In genomic region chr20:6583134-6583738, GRCh38 we compare ENCODE assay signal across 8 cellular contexts.
A peak's percentile ranks its signal among the peaks of the same experiment; 100 is the strongest.
DNase-seq lines count a peak whose midpoint lies in the region; ATAC-seq, FAIRE-seq and TF ChIP-seq lines count a peak whose summit lies in the region.

No MANE protein-coding gene starts in this region.

- in situ Hi-C loops in transverse colon (cut with MboI; ENCODE audit: low pct_ligation_motif_present in 1 of 4, low pct_unique_long_range_greater_than_20kb in 1 of 4, low sequenced_read_pairs in 3 of 4), result loop anchor here in 1 of 4 donors (25.0 kb wide), 1 partner anchor 446 kb away; no protein-coding TSS in a partner anchor

- H3K27ac ChIP-seq in AG04450 (ENCODE audit: low read depth, low read length) (no peak overlapping the region), astrocyte (ENCODE audit: low read depth, low read length) (no peak overlapping the region), transverse colon (no peak overlapping the region)

- no peak overlapping the region for H3K27ac Mint-ChIP-seq in astrocyte (ENCODE audit: unreplicated experiment)

- no peaks in the 10 kb centered on the region for H3K9me3 Mint-ChIP-seq in astrocyte (ENCODE audit: unreplicated experiment)

- no peak overlapping the region for H3K4me3 Mint-ChIP-seq in astrocyte (ENCODE audit: unreplicated experiment)

- POLR2A ChIA-PET in AG04450 (lab: Yijun Ruan, JAX), result no interaction called here

- CTCF ChIA-PET in AG04450 (lab: Charles Lee), result interaction anchor here (0.6 to 2.6 kb wide), 40 partner anchors 8 to 703 kb away, joined by 3 to 32 read pairs (median 5); no protein-coding TSS in a partner anchor

- no peaks in the 10 kb centered on the region for H3K79me2 ChIP-seq in astrocyte (ENCODE audit: insufficient read depth, low read length)

- H3K27me3 ChIP-seq in AG04450 (ENCODE audit: control insufficient read depth, insufficient read depth, low read length) (no peaks in the 10 kb centered on the region), astrocyte (ENCODE audit: insufficient read depth, low read length) (no peaks in the 10 kb centered on the region), transverse colon (no peaks in the 10 kb centered on the region)

- intact Hi-C loops in transverse colon (cut with DNase I; ENCODE audit: low total_unique reads), result no loop called here

- FAIRE-seq in astrocyte (lab: Jason Lieb, UNC), result peak; percentile 80

- H3K4me2 ChIP-seq in astrocyte (ENCODE audit: low read length), result peak overlapping the region; percentile 14

- no peaks in the 10 kb centered on the region for H4K20me1 ChIP-seq in astrocyte (ENCODE audit: insufficient read depth, low read length)

- DNase-seq in AG04450 (ENCODE audit: low read depth, low spot score), result no peak
- peak; percentile 63 for DNase-seq in NCI-H2196 (lab: John Stamatoyannopoulos, UW; ENCODE audit: unreplicated experiment)
- DNase-seq in astrocyte (ENCODE audit: low read depth), result peak; percentile 25
- peak; percentile 78 for DNase-seq in iPS-NIHi7 (ENCODE audit: extremely low spot score)
- DNase-seq in transverse colon, result peak; percentile 22

- WGBS in transverse colon (ENCODE audit: low coverage in 1 of 2), 2 donors, result 58 to 66% methylated on average over 5 to 6 of the region's 6 CpGs

- H3K4me1 ChIP-seq in astrocyte (ENCODE audit: insufficient read depth, low read length) (peaks cover 7% of the 10 kb centered on the region), transverse colon (no peaks in the 10 kb centered on the region)

- H3K9ac ChIP-seq in astrocyte (ENCODE audit: low read length), result no peak overlapping the region

- no peaks in the 10 kb centered on the region for H3K27me3 Mint-ChIP-seq in astrocyte (ENCODE audit: low read depth, unreplicated experiment)

- no peak for TF ChIP-seq EP300 in transverse colon (IDR thresholded peaks at IDR 0.05; ENCODE audit: low read depth)

- peaks cover 5% of the 10 kb centered on the region for H3K4me1 Mint-ChIP-seq in astrocyte (ENCODE audit: low read depth, unreplicated experiment)

- ATAC-seq in GM18520 (IDR thresholded peaks at IDR 0.05; ENCODE audit: unreplicated experiment), result peak; percentile 53
- ATAC-seq in HG03066 (IDR thresholded peaks at IDR 0.05; ENCODE audit: low read depth, unreplicated experiment), result peak; percentile 71
- no peak for ATAC-seq in HG03045 (IDR thresholded peaks at IDR 0.05; ENCODE audit: unreplicated experiment)

- peak; percentile 78 for TF ChIP-seq CTCF in AG04450 (IDR thresholded peaks at IDR 0.05; ENCODE audit: low read depth, low read length)
- TF ChIP-seq CTCF in astrocyte (IDR thresholded peaks at IDR 0.05; ENCODE audit: insufficient read depth, low read depth, low read length), result peak; percentile 81
- peak; percentile 53 to 68 (median 61) for TF ChIP-seq CTCF in transverse colon (IDR thresholded peaks at IDR 0.05)

- H2AFZ ChIP-seq in astrocyte (ENCODE audit: low read depth, low read length), result no peak overlapping the region

- H3K4me3 ChIP-seq in AG04450 (ENCODE audit: low read depth, low read length) (no peak overlapping the region), astrocyte (ENCODE audit: insufficient read depth, low read depth, low read length) (no peak overlapping the region), transverse colon (no peak overlapping the region)

- H3K9me3 ChIP-seq in AG04450 (ENCODE audit: control insufficient read depth, insufficient read depth, low read length), result no peaks in the 10 kb centered on the region
- no peaks in the 10 kb centered on the region for H3K9me3 ChIP-seq in astrocyte (ENCODE audit: insufficient read depth, low read depth, low read length)
- no peaks in the 10 kb centered on the region for H3K9me3 ChIP-seq in transverse colon

- H3K36me3 ChIP-seq in astrocyte (ENCODE audit: insufficient read depth, low read length), result no peaks in the 10 kb centered on the region
- H3K36me3 ChIP-seq in transverse colon, result no peaks in the 10 kb centered on the region

- TF ChIP-seq POLR2A in transverse colon (IDR thresholded peaks at IDR 0.05), result no peak

- H3K36me3 Mint-ChIP-seq in astrocyte (ENCODE audit: low read depth, unreplicated experiment), result no peaks in the 10 kb centered on the region
